ENCODE assay signal across 28 cellular contexts in genomic region chr16:59971264-59971663, GRCh38.
"Had no signal": no experiment of that assay in that cellular context is flagged by ENCODE, and none has a peak within 500 bp of the region (broad histone marks: within the 10 kb centered on the region; RNA-seq: fewer than 3 reads in every experiment).

No MANE protein-coding gene starts in this region.

- H3K4me3 ChIP-seq: esophagus squamous epithelium, gastroesophageal sphincter, spleen, suprapubic skin, tibial artery, upper lobe of right lung had no signal

- H3K27me3 Mint-ChIP-seq: activated CD4-positive, alpha-beta memory T cell treated with anti-CD3 and anti-CD28 coated beads for 36 hours; activated naive CD4-positive, alpha-beta T cell treated with anti-CD3 and anti-CD28 coated beads, Interleukin-2, amount 10 ng/mL, durations not matched to agents 7 days and 5 days had no signal

- H3K4me1 Mint-ChIP-seq: activated naive CD4-positive, alpha-beta T cell treated with anti-CD3 and anti-CD28 coated beads, Interleukin-2, amount 10 ng/mL, durations not matched to agents 7 days and 5 days; nephron had no signal

- H3K9me3 ChIP-seq: esophagus squamous epithelium, gastroesophageal sphincter, suprapubic skin, tibial artery, upper lobe of right lung had no signal

- DNase-seq: activated CD4-positive, alpha-beta memory T cell treated with anti-CD3 and anti-CD28 coated beads for 36 hours; activated CD4-positive, alpha-beta T cell treated with anti-CD3 and anti-CD28 coated beads for 48 hours; activated CD4-positive, CD25-positive, alpha-beta regulatory T cell; activated CD8-positive, alpha-beta memory T cell treated with anti-CD3 and anti-CD28 coated beads, Interleukin-2, amount 50 U/mL, for 4 hours; activated gamma-delta T cell; activated naive CD4-positive, alpha-beta T cell treated with anti-CD3 and anti-CD28 coated beads, Interleukin-2, amount 10 ng/mL, durations not matched to agents 7 days and 5 days; activated T-cell treated with anti-CD3 and anti-CD28 coated beads, Interleukin-2, amount 50 U/mL, for 1 hour; amniotic stem cell; brain microvascular endothelial cell; caudate nucleus; esophagus squamous epithelium; head of caudate nucleus; hippocampal formation; left cardiac atrium; left ventricle myocardium superior; posterior cingulate gyrus; right cardiac atrium; spleen; stimulated activated naive CD4-positive, alpha-beta T cell; T-helper 1 cell; tibial artery; upper lobe of right lung had no signal

- H3K36me3 Mint-ChIP-seq: activated CD4-positive, alpha-beta memory T cell treated with anti-CD3 and anti-CD28 coated beads for 36 hours; activated naive CD4-positive, alpha-beta T cell treated with anti-CD3 and anti-CD28 coated beads, Interleukin-2, amount 10 ng/mL, durations not matched to agents 7 days and 5 days had no signal

- FAIRE-seq: astrocyte, keratinocyte had no signal

- H3K36me3 ChIP-seq: brain microvascular endothelial cell, esophagus squamous epithelium, gastroesophageal sphincter, spleen, suprapubic skin, tibial artery, upper lobe of right lung had no signal

- H3K4me3 Mint-ChIP-seq: activated CD4-positive, alpha-beta memory T cell treated with anti-CD3 and anti-CD28 coated beads for 36 hours; activated naive CD4-positive, alpha-beta T cell treated with anti-CD3 and anti-CD28 coated beads, Interleukin-2, amount 10 ng/mL, durations not matched to agents 7 days and 5 days; nephron; T-helper 2 cell treated with Interferon-gamma antibody and Interleukin-4, amounts not matched to agents 5 μg/mL and 100 μg/mL, for 36 hours had no signal

- H3K27ac ChIP-seq: brain microvascular endothelial cell, esophagus squamous epithelium, gastroesophageal sphincter, spleen, suprapubic skin, tibial artery, upper lobe of right lung had no signal

- H3K4me1 ChIP-seq: gastroesophageal sphincter, spleen, suprapubic skin, tibial artery, upper lobe of right lung had no signal

- H3K27me3 ChIP-seq: brain microvascular endothelial cell, esophagus squamous epithelium, gastroesophageal sphincter, spleen, suprapubic skin, tibial artery, upper lobe of right lung had no signal

- H3K27ac Mint-ChIP-seq: activated CD4-positive, alpha-beta memory T cell treated with anti-CD3 and anti-CD28 coated beads for 36 hours; activated naive CD4-positive, alpha-beta T cell treated with anti-CD3 and anti-CD28 coated beads, Interleukin-2, amount 10 ng/mL, durations not matched to agents 7 days and 5 days; nephron; T-helper 2 cell treated with Interferon-gamma antibody and Interleukin-4, amounts not matched to agents 5 μg/mL and 100 μg/mL, for 36 hours had no signal
